8 cellular contexts compared by ENCODE assay signal in genomic region chr3:45064512-45065372, GRCh38. TPM values are rescaled to one million over a fixed set of nuclear protein-coding genes. Genes with fewer than 3 reads are reported as not detected.
DNase-seq lines count a peak whose midpoint lies in the region; ATAC-seq and TF ChIP-seq lines count a peak whose summit lies in the region.

No MANE protein-coding gene starts in this region.

- H3K36me3 Mint-ChIP-seq in natural killer cell, result no peaks in the 10 kb centered on the region

- peak overlapping the region; percentile 65 for H3K9ac ChIP-seq in SK-N-SH

- intact Hi-C loops in natural killer cell (cut with micrococcal nuclease), result no loop called here

- no peak overlapping the region for H3K4me3 ChIP-seq in BJ (ENCODE audit: low read depth, low read length)
- no peak overlapping the region; a peak in 1 of 4 replicates for H3K4me3 ChIP-seq in SK-N-SH (ENCODE audit: low read depth in 2 of 2, low read length in 1 of 2)
- no peak overlapping the region for H3K4me3 ChIP-seq in coronary artery

- H3K27me3 Mint-ChIP-seq in natural killer cell (ENCODE audit: low read depth in 2 of 2), result peaks cover 6 to 11% of the 10 kb centered on the region in 2 donors

- H3K9me2 ChIP-seq in SK-N-SH, result no peaks in the 10 kb centered on the region

- no peaks in the 10 kb centered on the region for H3K9me3 Mint-ChIP-seq in natural killer cell

- peak overlapping the region; percentile 17 to 56 for H3K27ac Mint-ChIP-seq in natural killer cell

- H3K4me1 ChIP-seq in SK-N-SH (ENCODE audit: control insufficient read depth in 1 of 2, insufficient read depth in 2 of 2, low read depth in 1 of 2, low read length in 1 of 2), result peaks cover 5 to 21% of the 10 kb centered on the region in 2 experiments

- no peak for TF ChIP-seq CTCF in BJ (IDR thresholded peaks at IDR 0.05; ENCODE audit: insufficient read depth, low read depth, low read length)
- TF ChIP-seq CTCF in SK-N-SH (IDR thresholded peaks at IDR 0.05), result no peak
- no peak for TF ChIP-seq CTCF in natural killer cell (IDR thresholded peaks at IDR 0.05)
- no peak for TF ChIP-seq CTCF in coronary artery (IDR thresholded peaks at IDR 0.05)

- no peaks in the 10 kb centered on the region for H4K20me1 ChIP-seq in SK-N-SH (ENCODE audit: insufficient read depth)

- no peak for TF ChIP-seq RAD21 in SK-N-SH (IDR thresholded peaks at IDR 0.05; ENCODE audit: low read length)

- POLR2A ChIA-PET in BJ (lab: Charles Lee), result no interaction called here
- POLR2A ChIA-PET in SK-N-SH (lab: Yijun Ruan, JAX), result no interaction called here

- TF ChIP-seq EP300 in SK-N-SH (IDR thresholded peaks at IDR 0.05; ENCODE audit: borderline replicate concordance in 1 of 2, low read depth in 1 of 2, low read length in 1 of 2), result peak in 1 of 2 experiments; percentile 93; a peak in 2 of 4 replicates

- ATAC-seq in natural killer cell (peak in 2 of 3 donors; percentile 38 to 81), GM18870 (IDR thresholded peaks at IDR 0.05; ENCODE audit: unreplicated experiment) (no peak), GM19455 (IDR thresholded peaks at IDR 0.05; ENCODE audit: unreplicated experiment) (no peak)

- H3K4me3 Mint-ChIP-seq in natural killer cell, result peak overlapping the region; percentile 53

- no peaks in the 10 kb centered on the region for H3K27me3 ChIP-seq in BJ (ENCODE audit: control insufficient read depth, insufficient read depth, low read length)
- no peaks in the 10 kb centered on the region for H3K27me3 ChIP-seq in SK-N-SH (ENCODE audit: insufficient read depth)

- H3K79me2 ChIP-seq in SK-N-SH (ENCODE audit: insufficient read depth), result no peaks in the 10 kb centered on the region

- H2AFZ ChIP-seq in SK-N-SH (ENCODE audit: low read depth), result peak overlapping the region; percentile 65

- DNase-seq in BJ (ENCODE audit: low read depth) (peak; percentile 41), SK-N-SH (no peak), astrocyte of the hippocampus (ENCODE audit: low read depth, low spot score) (peak; percentile 67), natural killer cell (no peak), T-helper 9 cell (no peak), coronary artery (ENCODE audit: low spot score) (no peak)

- no peaks in the 10 kb centered on the region for H3K36me3 ChIP-seq in BJ (ENCODE audit: control insufficient read depth, insufficient read depth, low read length)
- H3K36me3 ChIP-seq in SK-N-SH (replicated peaks in 1 of 2; ENCODE audit: control insufficient read depth in 1 of 2, insufficient read depth in 2 of 2, low read length in 1 of 2), result no peaks in the 10 kb centered on the region

- H3K27ac ChIP-seq in SK-N-SH (ENCODE audit: low read depth in 2 of 2, low read length in 1 of 2), result peak overlapping the region in 1 of 2 experiments; percentile 87
- H3K27ac ChIP-seq in coronary artery, result peak overlapping the region in 1 of 2 donors; percentile 83

- CTCF ChIA-PET in BJ (lab: Yijun Ruan, JAX), result interaction anchor here (1.1 kb wide), 1 partner anchor 17 kb away, joined by 4 read pairs; no protein-coding TSS in a partner anchor
- CTCF ChIA-PET in SK-N-SH (lab: Yijun Ruan, JAX), result interaction anchor here (1.9 kb wide), 1 partner anchor 23 kb away, joined by 6 read pairs; no protein-coding TSS in a partner anchor

- no peaks in the 10 kb centered on the region for H3K9me3 ChIP-seq in SK-N-SH

- H3K4me2 ChIP-seq in SK-N-SH, result peak overlapping the region; percentile 68

- 19% methylated on average over 11 of the region's 12 CpGs for WGBS in SK-N-SH (ENCODE audit: low lambda C conversion rate)

- H3K4me1 Mint-ChIP-seq in natural killer cell, result peaks cover 16 to 17% of the 10 kb centered on the region in 2 donors

- peaks cover 16% of the 10 kb centered on the region for H3F3A ChIP-seq in SK-N-SH (replicated peaks; ENCODE audit: insufficient read depth)

TF ChIP-seq in SK-N-SH, 30 proteins besides CTCF, POLR2A, EP300 and RAD21 (continues in another document):
- TF ChIP-seq PBX3 (IDR thresholded peaks at IDR 0.05) (peak; percentile 74), TAF1 (IDR thresholded peaks at IDR 0.05; ENCODE audit: borderline replicate concordance, low read depth, low read length) (no peak), EZH2phosphoT487 (IDR thresholded peaks at IDR 0.05; ENCODE audit: borderline replicate concordance, low read depth) (no peak), FOXM1 (IDR thresholded peaks at IDR 0.05; ENCODE audit: low read depth) (peak; percentile 86), ELF1 (IDR thresholded peaks at IDR 0.05) (0 out of 2 replicates have a peak, but pooled peaks have one; percentile 34), TCF12 (IDR thresholded peaks at IDR 0.05) (peak; percentile 91), ZBTB33 (IDR thresholded peaks at IDR 0.05; ENCODE audit: borderline replicate concordance, low read depth) (peak; percentile 57; the same call in 1 of the 2 replicates), RCOR1 (IDR thresholded peaks at IDR 0.05; ENCODE audit: low read length) (no peak), JUND (IDR thresholded peaks at IDR 0.05) (peak; percentile 91), GATA2 (CRISPR knock-in tag; IDR thresholded peaks at IDR 0.05) (no peak), IRF3 (IDR thresholded peaks at IDR 0.05; ENCODE audit: low read depth, low read length) (no peak), MAX (IDR thresholded peaks at IDR 0.05; ENCODE audit: low read depth) (peak; percentile 46; the same call in 1 of the 2 replicates), USF1 (IDR thresholded peaks at IDR 0.05; ENCODE audit: borderline replicate concordance, low read depth) (no peak), MXI1 (IDR thresholded peaks at IDR 0.05; ENCODE audit: low read depth, low read length) (no peak), NRF1 (IDR thresholded peaks at IDR 0.05; ENCODE audit: low read depth, low read length) (no peak), MEF2A (IDR thresholded peaks at IDR 0.05; ENCODE audit: borderline replicate concordance, low read depth) (peak; percentile 54; the same call in 1 of the 2 replicates), USF2 (IDR thresholded peaks at IDR 0.05; ENCODE audit: borderline replicate concordance, low read depth, low read length) (no peak), YY1 (IDR thresholded peaks at IDR 0.05; ENCODE audit: low read depth) (peak; percentile 88), RXRA (IDR thresholded peaks at IDR 0.05; ENCODE audit: borderline replicate concordance, low read depth) (peak; percentile 94)

RNA-seq across cellular contexts. Expression of gene CLEC3B, which starts 38.6 kb away (rescaled TPM):
- polyA plus RNA-seq in BJ (2011; rRNA removed) (18.2 and 22.3 TPM in 2 replicates), SK-N-SH (2012; rRNA removed) (0.16 and 0.46 TPM in 2 replicates)
- 0.57 and 1.8 TPM in 2 replicates for polyA minus RNA-seq in BJ (2011; rRNA and poly(A)+ RNA removed)
- 0.05 and 0.23 TPM in 2 replicates for polyA plus RNA-seq in SK-N-SH (2012; cell fraction: cytosol; rRNA removed)
- 2.1 and 3.1 TPM in 2 replicates for polyA plus RNA-seq in SK-N-SH (2012; cell fraction: nucleus; rRNA removed)
- 1 to 10 TPM in 2 of 3 donors, under 1 TPM in 1; 0.87 to 1.5 (median 1.1) TPM for total RNA-seq in natural killer cell

Comparison
In these comparisons a context has a peak if more than half of its experiments do, and no peak if none do; other contexts are left out.
1. DNase-seq: peak in BJ (single experiment) and astrocyte of the hippocampus (single experiment); none in SK-N-SH (single experiment), natural killer cell (single experiment), T-helper 9 cell (single experiment) and coronary artery (single experiment).
2. ATAC-seq: peak in natural killer cell (2 of 3); none in GM18870 (single experiment) and GM19455 (single experiment).